In the genomic region with DNA sequence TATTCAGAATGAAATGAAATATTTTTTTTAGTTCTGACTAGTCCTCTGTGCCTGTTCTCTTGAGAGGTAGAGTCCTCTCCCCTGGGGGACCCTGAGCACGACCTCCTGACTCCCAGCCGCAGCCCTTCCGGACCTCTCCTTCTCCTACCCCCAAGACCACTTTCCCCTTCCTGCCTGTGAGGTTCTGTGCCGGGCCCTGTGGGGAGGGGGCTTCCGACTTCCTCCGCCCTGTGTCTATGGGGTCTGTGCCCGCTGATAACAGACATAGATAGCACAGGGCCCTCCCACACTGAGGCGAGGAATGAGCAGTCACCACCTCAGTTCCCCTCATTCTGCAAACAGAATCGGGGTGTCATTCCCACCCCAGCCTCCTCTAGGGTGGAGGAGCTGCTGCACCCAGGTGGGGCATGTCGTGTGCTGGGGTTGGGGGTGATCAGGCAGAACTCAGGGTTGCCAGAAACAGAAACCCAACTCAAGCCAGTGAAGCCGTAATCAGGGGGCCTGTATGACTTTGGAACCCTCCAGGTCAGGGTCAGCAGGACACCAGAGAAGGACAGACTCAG, we compare ENCODE assay signal across 17 cellular contexts. TPM values are rescaled to one million over a fixed set of nuclear protein-coding genes. Genes with fewer than 3 reads are reported as not detected.
"Had no signal": no experiment of that assay in that cellular context is flagged by ENCODE, and none has a peak within 500 bp of the region (broad histone marks: within the 10 kb centered on the region; RNA-seq: fewer than 3 reads in every experiment).

No MANE protein-coding gene starts in this region.

- H3K4me1 ChIP-seq: adrenal gland, gastrocnemius medialis, right lobe of liver, upper lobe of right lung had no signal

- DNase-seq: activated CD4-positive, alpha-beta T cell treated with anti-CD3 and anti-CD28 coated beads for 4 hours; activated naive CD4-positive, alpha-beta T cell; adrenal gland; effector CD4-positive, alpha-beta T cell; gastrocnemius medialis; stimulated activated naive B cell treated with anti-CD40 and anti-IgM and Interleukin-4, amounts not matched to agents 10 μg/mL and 1 μg/mL and 100 μg/mL, for 72 hours; T-cell; T1000; upper lobe of right lung had no signal

- H3K27ac Mint-ChIP-seq: activated T-helper 1 cell treated with anti-CD3 and anti-CD28 coated beads, Interleukin-12 subunit alpha, Interleukin-12 subunit beta, Interleukin-2, Interleukin-4 antibody, amounts not matched to agents 30 ng/mL and 10 ng/mL and 1 ng/mL, durations not matched to agents 14 hours and 24 hours and 36 hours; stimulated activated naive B cell treated with anti-CD40 and anti-IgM and Interleukin-4, amounts not matched to agents 10 μg/mL and 1 μg/mL and 100 μg/mL, for 72 hours had no signal

- H3K4me3 ChIP-seq: adrenal gland, coronary artery, gastrocnemius medialis, hepatocyte, right lobe of liver, upper lobe of right lung had no signal

- H3K9me3 ChIP-seq: adrenal gland, gastrocnemius medialis, right lobe of liver had no signal

- H3K27me3 ChIP-seq: adrenal gland, hepatocyte, right lobe of liver, upper lobe of right lung had no signal

- H3K36me3 ChIP-seq: adrenal gland, gastrocnemius medialis, right lobe of liver, upper lobe of right lung had no signal

- H3K36me3 Mint-ChIP-seq: T-cell had no signal

- ATAC-seq: gastrocnemius medialis; right lobe of liver; stimulated activated naive B cell treated with anti-CD40 and anti-IgM and Interleukin-4, amounts not matched to agents 10 μg/mL and 1 μg/mL and 100 μg/mL, for 72 hours; T-cell; upper lobe of right lung had no signal

- H3K4me3 Mint-ChIP-seq: activated T-helper 1 cell treated with anti-CD3 and anti-CD28 coated beads, Interleukin-12 subunit alpha, Interleukin-12 subunit beta, Interleukin-2, Interleukin-4 antibody, amounts not matched to agents 30 ng/mL and 10 ng/mL and 1 ng/mL, durations not matched to agents 14 hours and 24 hours and 36 hours; stimulated activated naive B cell treated with anti-CD40 and anti-IgM and Interleukin-4, amounts not matched to agents 10 μg/mL and 1 μg/mL and 100 μg/mL, for 72 hours; T-cell had no signal

- H3K27ac ChIP-seq: adrenal gland, coronary artery, epithelial cell of prostate, gastrocnemius medialis, hepatocyte, right lobe of liver, upper lobe of right lung, VCaP had no signal

RNA-seq across cellular contexts. Expression of a gene that starts 11.8 kb away (rescaled TPM):
- total RNA-seq: activated T-helper 1 cell treated with anti-CD3 and anti-CD28 coated beads, Interleukin-12 subunit alpha, Interleukin-12 subunit beta, Interleukin-2, Interleukin-4 antibody, amounts not matched to agents 30 ng/mL and 10 ng/mL and 1 ng/mL, durations not matched to agents 14 hours and 24 hours and 36 hours had no signal

RNA-seq across cellular contexts. Expression of a gene that starts 12.9 kb away (rescaled TPM):
- total RNA-seq: gastrocnemius medialis, mesenteric fat pad had no signal

RNA-seq across cellular contexts. Expression of a gene that starts 59.6 kb away (rescaled TPM):
- total RNA-seq: temporal lobe had no signal
